In genomic region chr9:36940881-36941280, GRCh38 we compare ENCODE assay signal across 20 cellular contexts.
DNase-seq lines count a peak whose midpoint lies in the region; ATAC-seq, FAIRE-seq and TF ChIP-seq lines count a peak whose summit lies in the region.
"Had no signal": no experiment of that assay in that cellular context is flagged by ENCODE, and none has a peak within 500 bp of the region (broad histone marks: within the 10 kb centered on the region; RNA-seq: fewer than 3 reads in every experiment).

No MANE protein-coding gene starts in this region.

- H3K27ac Mint-ChIP-seq in IgD-negative memory B cell (peak overlapping the region in 2 of 3 donors; percentile 44 to 59), memory B cell (peak overlapping the region; percentile 84)
- peak overlapping the region; percentile 51 for H3K27ac Mint-ChIP-seq in stimulated activated naive B cell treated with anti-CD40 and anti-IgM and Interleukin-4, amounts not matched to agents 10 μg/mL and 1 μg/mL and 100 μg/mL, for 72 hours
- H3K27ac Mint-ChIP-seq: CD4-positive, CD25-positive, alpha-beta regulatory T cell had no signal

- H3K9me3 Mint-ChIP-seq in IgD-negative memory B cell (no peaks in the 10 kb centered on the region), memory B cell (no peaks in the 10 kb centered on the region)
- no peaks in the 10 kb centered on the region for H3K9me3 Mint-ChIP-seq in stimulated activated naive B cell treated with anti-CD40 and anti-IgM and Interleukin-4, amounts not matched to agents 10 μg/mL and 1 μg/mL and 100 μg/mL, for 72 hours
- H3K9me3 Mint-ChIP-seq: CD4-positive, CD25-positive, alpha-beta regulatory T cell had no signal

- H3K36me3 Mint-ChIP-seq in IgD-negative memory B cell (peaks cover 2% of the 10 kb centered on the region), memory B cell (peaks cover 37% of the 10 kb centered on the region)
- peaks cover 46 to 85% of the 10 kb centered on the region in 2 donors for H3K36me3 Mint-ChIP-seq in stimulated activated naive B cell treated with anti-CD40 and anti-IgM and Interleukin-4, amounts not matched to agents 10 μg/mL and 1 μg/mL and 100 μg/mL, for 72 hours
- H3K36me3 Mint-ChIP-seq: CD4-positive, CD25-positive, alpha-beta regulatory T cell had no signal

- H3K27ac ChIP-seq in upper lobe of right lung: no peak overlapping the region
- H3K27ac ChIP-seq: Peyer's patch, SJSA1 had no signal

- H3K9me3 ChIP-seq in upper lobe of right lung: no peaks in the 10 kb centered on the region
- H3K9me3 ChIP-seq: MG63, Peyer's patch, SJSA1 had no signal

- intact Hi-C loops in upper lobe of right lung (cut with DNase I): no loop called here

- ATAC-seq in memory B cell (ENCODE audit: low read depth) (no peak), GM21515 (IDR thresholded peaks at IDR 0.05; ENCODE audit: unreplicated experiment) (no peak), HG02973 (IDR thresholded peaks at IDR 0.05; ENCODE audit: unreplicated experiment) (no peak), upper lobe of right lung (no peak)
- no peak for ATAC-seq in stimulated activated naive B cell treated with anti-CD40 and anti-IgM and Interleukin-4, amounts not matched to agents 10 μg/mL and 1 μg/mL and 100 μg/mL, for 72 hours (replicated peaks)
- ATAC-seq: GM12878, Right ventricle myocardium inferior had no signal

- H3K4me3 ChIP-seq in upper lobe of right lung: no peak overlapping the region
- H3K4me3 ChIP-seq: GM12878, MG63, Peyer's patch, SJSA1 had no signal

- peaks cover 7% of the 10 kb centered on the region for H3K27me3 ChIP-seq in upper lobe of right lung
- H3K27me3 ChIP-seq: MG63, Peyer's patch had no signal

- no peak for TF ChIP-seq CTCF in upper lobe of right lung (IDR thresholded peaks at IDR 0.05)

- FAIRE-seq in RCC 7860 (lab: Jason Lieb, UNC): no peak
- FAIRE-seq: GM12878 had no signal

- H3K4me1 Mint-ChIP-seq in IgD-negative memory B cell (peaks cover 40 to 63% (median 57%) of the 10 kb centered on the region in 3 donors), memory B cell (peaks cover 64% of the 10 kb centered on the region)
- peaks cover 64 to 91% of the 10 kb centered on the region in 2 donors for H3K4me1 Mint-ChIP-seq in stimulated activated naive B cell treated with anti-CD40 and anti-IgM and Interleukin-4, amounts not matched to agents 10 μg/mL and 1 μg/mL and 100 μg/mL, for 72 hours
- H3K4me1 Mint-ChIP-seq: CD4-positive, CD25-positive, alpha-beta regulatory T cell had no signal

- H3K36me3 ChIP-seq in upper lobe of right lung: no peaks in the 10 kb centered on the region
- H3K36me3 ChIP-seq: MG63, Peyer's patch, SJSA1 had no signal

- H3K27me3 Mint-ChIP-seq in IgD-negative memory B cell (no peaks in the 10 kb centered on the region), memory B cell (no peaks in the 10 kb centered on the region)
- H3K27me3 Mint-ChIP-seq in stimulated activated naive B cell treated with anti-CD40 and anti-IgM and Interleukin-4, amounts not matched to agents 10 μg/mL and 1 μg/mL and 100 μg/mL, for 72 hours: no peaks in the 10 kb centered on the region

- no peak overlapping the region for H3K4me3 Mint-ChIP-seq in IgD-negative memory B cell
- no peak overlapping the region for H3K4me3 Mint-ChIP-seq in memory B cell
- H3K4me3 Mint-ChIP-seq in stimulated activated naive B cell treated with anti-CD40 and anti-IgM and Interleukin-4, amounts not matched to agents 10 μg/mL and 1 μg/mL and 100 μg/mL, for 72 hours: no peak overlapping the region
- H3K4me3 Mint-ChIP-seq: CD4-positive, CD25-positive, alpha-beta regulatory T cell had no signal

- no peaks in the 10 kb centered on the region for H3K4me1 ChIP-seq in upper lobe of right lung
- H3K4me1 ChIP-seq: Peyer's patch, SJSA1 had no signal

- peak; percentile 53 for DNase-seq in NCI-H82 treated with DMSO at 0.1 percent for 48 hours (lab: John Stamatoyannopoulos, UW; ENCODE audit: unreplicated experiment)
- no peak for DNase-seq in memory B cell (ENCODE audit: low spot score in 2 of 2)
- no peak for DNase-seq in stimulated activated naive B cell treated with anti-CD40 and anti-IgM and Interleukin-4, amounts not matched to agents 10 μg/mL and 1 μg/mL and 100 μg/mL, for 72 hours
- DNase-seq in upper lobe of right lung: no peak
- no peak for DNase-seq in RCC 7860 (ENCODE audit: low spot score)
- DNase-seq: CD4-positive, CD25-positive, alpha-beta regulatory T cell; DND-41; MG63; NCI-H1048; NCI-H1417 treated with DMSO at 0.1 percent for 48 hours; NCI-H187; NCI-H2107; NCI-H774; Peyer's patch had no signal
